21 cellular contexts compared by ENCODE assay signal in the genomic region with DNA sequence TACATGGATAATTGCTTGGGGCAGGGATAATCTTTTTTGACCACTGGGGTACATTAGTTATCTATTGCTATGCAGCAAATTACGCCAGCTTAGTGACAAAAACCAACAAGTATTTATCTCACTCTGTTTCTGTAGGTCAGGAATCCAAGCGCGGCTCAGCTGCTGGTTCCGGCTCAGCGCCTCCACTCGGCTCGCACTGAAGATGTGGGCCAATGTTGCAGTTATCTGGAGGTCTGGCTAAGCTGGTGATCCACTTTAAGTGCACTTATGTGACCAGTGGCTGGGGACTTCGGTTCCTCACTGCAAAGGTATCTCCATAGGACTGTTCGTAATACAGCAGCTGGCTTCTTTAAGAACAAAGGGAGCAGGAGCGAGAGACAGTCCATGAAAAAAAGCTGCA.
"Had no signal": no experiment of that assay in that cellular context is flagged by ENCODE, and none has a peak within 500 bp of the region (broad histone marks: within the 10 kb centered on the region; RNA-seq: fewer than 3 reads in every experiment).

No MANE protein-coding gene starts in this region.

- H3K9me3 Mint-ChIP-seq: dendritic cell treated with granulocyte-macrophage colony-stimulating factor and Interleukin-4, amounts not matched to agents 40 ng/mL and 50 ng/mL, for 4 days; nephron; WTC11 had no signal

- H3K27ac ChIP-seq: esophagus muscularis mucosa, spleen, transverse colon had no signal

- DNase-seq: activated CD8-positive, alpha-beta memory T cell treated with anti-CD3 and anti-CD28 coated beads, Interleukin-2, amount 10 ng/mL, durations not matched to agents 7 days and 5 days; activated CD8-positive, alpha-beta T cell treated with anti-CD3 and anti-CD28 coated beads, Interleukin-2, amount 10 ng/mL, durations not matched to agents 7 days and 5 days; activated naive CD4-positive, alpha-beta T cell treated with Interleukin-2 at 50 U/mL for 16 hours; activated T-cell treated with anti-CD3 and anti-CD28 coated beads, Interleukin-2, amount 50 U/mL, for 72 hours; anterior cingulate cortex; effector CD4-positive, alpha-beta T cell; foreskin melanocyte; mammary epithelial cell; right cardiac atrium; spleen; stimulated activated naive CD4-positive, alpha-beta T cell; T-helper 2 cell; transverse colon had no signal

- H3K27ac Mint-ChIP-seq: activated CD8-positive, alpha-beta memory T cell treated with anti-CD3 and anti-CD28 coated beads, Interleukin-2, amount 10 ng/mL, durations not matched to agents 7 days and 5 days; activated CD8-positive, alpha-beta T cell treated with anti-CD3 and anti-CD28 coated beads, Interleukin-2, amount 10 ng/mL, durations not matched to agents 7 days and 5 days; activated naive CD8-positive, alpha-beta T cell; activated T-cell treated with anti-CD3 and anti-CD28 coated beads, Interleukin-2, amount 50 U/mL, for 72 hours; dendritic cell treated with granulocyte-macrophage colony-stimulating factor and Interleukin-4, amounts not matched to agents 40 ng/mL and 50 ng/mL, for 4 days; nephron; WTC11 had no signal

- H3K4me3 ChIP-seq: esophagus muscularis mucosa, spleen, transverse colon had no signal

- H3K4me3 Mint-ChIP-seq: activated CD8-positive, alpha-beta memory T cell treated with anti-CD3 and anti-CD28 coated beads, Interleukin-2, amount 10 ng/mL, durations not matched to agents 7 days and 5 days; activated CD8-positive, alpha-beta T cell treated with anti-CD3 and anti-CD28 coated beads, Interleukin-2, amount 10 ng/mL, durations not matched to agents 7 days and 5 days; activated naive CD8-positive, alpha-beta T cell; activated T-cell treated with anti-CD3 and anti-CD28 coated beads, Interleukin-2, amount 50 U/mL, for 72 hours; central memory CD8-positive, alpha-beta T cell; dendritic cell treated with granulocyte-macrophage colony-stimulating factor and Interleukin-4, amounts not matched to agents 40 ng/mL and 50 ng/mL, for 4 days; nephron; WTC11 had no signal

- H3K9me3 ChIP-seq: esophagus muscularis mucosa, spleen, transverse colon had no signal

- H3K27me3 ChIP-seq: esophagus muscularis mucosa, spleen, transverse colon had no signal

- ATAC-seq: activated CD8-positive, alpha-beta memory T cell treated with anti-CD3 and anti-CD28 coated beads, Interleukin-2, amount 10 ng/mL, durations not matched to agents 7 days and 5 days; activated CD8-positive, alpha-beta T cell treated with anti-CD3 and anti-CD28 coated beads, Interleukin-2, amount 10 ng/mL, durations not matched to agents 7 days and 5 days; activated T-cell treated with anti-CD3 and anti-CD28 coated beads, Interleukin-2, amount 50 U/mL, for 72 hours; right cardiac atrium; WTC11 had no signal

- H3K36me3 Mint-ChIP-seq: activated CD8-positive, alpha-beta memory T cell treated with anti-CD3 and anti-CD28 coated beads, Interleukin-2, amount 10 ng/mL, durations not matched to agents 7 days and 5 days; activated naive CD8-positive, alpha-beta T cell; WTC11 had no signal

- FAIRE-seq: bronchial epithelial cell, islet of Langerhans had no signal

- H3K4me1 Mint-ChIP-seq: activated CD8-positive, alpha-beta memory T cell treated with anti-CD3 and anti-CD28 coated beads, Interleukin-2, amount 10 ng/mL, durations not matched to agents 7 days and 5 days; central memory CD8-positive, alpha-beta T cell; nephron had no signal

- H3K27me3 Mint-ChIP-seq: activated CD8-positive, alpha-beta memory T cell treated with anti-CD3 and anti-CD28 coated beads, Interleukin-2, amount 10 ng/mL, durations not matched to agents 7 days and 5 days; activated naive CD8-positive, alpha-beta T cell; central memory CD8-positive, alpha-beta T cell; dendritic cell treated with granulocyte-macrophage colony-stimulating factor and Interleukin-4, amounts not matched to agents 40 ng/mL and 50 ng/mL, for 4 days had no signal

- H3K4me1 ChIP-seq: esophagus muscularis mucosa, spleen, transverse colon had no signal

- H3K36me3 ChIP-seq: esophagus muscularis mucosa, spleen, transverse colon had no signal
